Comparison of ENCODE assay signal across 25 cellular contexts in genomic region chr5:127008300-127008975, GRCh38.
"Had no signal": no experiment of that assay in that cellular context is flagged by ENCODE, and none has a peak within 500 bp of the region (broad histone marks: within the 10 kb centered on the region; RNA-seq: fewer than 3 reads in every experiment).

No MANE protein-coding gene starts in this region.

- H3K9me3 ChIP-seq: breast epithelium, left lung, pancreas, prostate gland, stomach, thyroid gland, upper lobe of left lung, vagina had no signal

- H3K4me1 ChIP-seq: breast epithelium, prostate gland, vagina had no signal

- H3K4me3 ChIP-seq: breast epithelium, dorsolateral prefrontal cortex, left lung, pancreas, prostate gland, SK-N-MC, skin epidermis, stomach, thyroid gland, upper lobe of left lung, vagina had no signal

- H3K27ac ChIP-seq: breast epithelium, dorsolateral prefrontal cortex, left lung, pancreas, prostate gland, SK-N-MC, skin epidermis, stomach, thyroid gland, upper lobe of left lung, vagina, WERI-Rb-1 had no signal

- H3K27me3 ChIP-seq: breast epithelium, dorsolateral prefrontal cortex, left lung, pancreas, stomach, thyroid gland, upper lobe of left lung, vagina had no signal

- DNase-seq: activated CD8-positive, alpha-beta memory T cell treated with anti-CD3 and anti-CD28 coated beads, Interleukin-2, amount 10 ng/mL, durations not matched to agents 7 days and 5 days; activated CD8-positive, alpha-beta T cell treated with anti-CD3 and anti-CD28 coated beads, Interleukin-2, amount 10 ng/mL, durations not matched to agents 7 days and 5 days; activated T-cell treated with anti-CD3 and anti-CD28 coated beads, Interleukin-2, amount 50 U/mL, for 48 hours; dorsolateral prefrontal cortex; effector memory CD8-positive, alpha-beta T cell; kidney glomerular epithelial cell; left lung; naive thymus-derived CD4-positive, alpha-beta T cell; nucleus accumbens; pancreas; stimulated activated CD4-positive, alpha-beta T cell treated with anti-CD3 and anti-CD28 coated beads, Interleukin-12 subunit alpha, Interleukin-12 subunit beta, amount 100 ng/mL, for 4 hours; stimulated activated CD4-positive, alpha-beta T cell treated with anti-CD3 and anti-CD28 coated beads, Interleukin-4, amount 100 ng/mL, for 4 hours; stimulated activated CD8-positive, alpha-beta memory T cell treated with anti-CD3 and anti-CD28 coated beads, Interleukin-4, amount 100 ng/mL, for 48 hours; stomach; T-helper 17 cell; T1000; thyroid gland; upper lobe of left lung; WERI-Rb-1 had no signal

- ATAC-seq: activated CD8-positive, alpha-beta memory T cell treated with anti-CD3 and anti-CD28 coated beads, Interleukin-2, amount 10 ng/mL, durations not matched to agents 7 days and 5 days; activated CD8-positive, alpha-beta T cell treated with anti-CD3 and anti-CD28 coated beads, Interleukin-2, amount 10 ng/mL, durations not matched to agents 7 days and 5 days; effector memory CD8-positive, alpha-beta T cell; left lung; naive thymus-derived CD4-positive, alpha-beta T cell; pancreas; stimulated activated memory B cell treated with anti-CD40 and anti-IgM and Interleukin-4, amounts not matched to agents 10 μg/mL and 1 μg/mL and 100 μg/mL, for 72 hours; T-helper 17 cell had no signal

- H3K36me3 ChIP-seq: breast epithelium, left lung, pancreas, prostate gland, stomach, thyroid gland, upper lobe of left lung, vagina, WERI-Rb-1 had no signal
